22 cellular contexts compared by ENCODE assay signal in the genomic region with DNA sequence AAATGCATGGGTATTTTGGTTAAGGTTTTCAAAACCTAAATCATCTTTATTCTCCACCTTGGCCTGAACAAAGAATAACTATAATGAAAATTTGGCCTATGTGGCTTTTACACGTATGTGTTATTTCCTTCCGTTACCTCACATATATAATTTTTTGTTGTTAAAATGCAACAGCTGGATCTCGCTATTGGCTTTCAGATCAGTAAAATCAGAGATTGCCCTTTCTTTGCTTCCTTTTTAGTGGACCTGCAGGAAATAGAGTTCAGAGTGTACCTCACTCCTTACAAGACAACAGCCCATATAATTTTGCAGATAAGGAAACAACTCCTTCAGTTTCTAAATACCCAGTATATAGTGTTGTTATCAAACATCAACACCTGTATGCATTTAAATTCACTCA.
"Had no signal": no experiment of that assay in that cellular context is flagged by ENCODE, and none has a peak within 500 bp of the region (broad histone marks: within the 10 kb centered on the region; RNA-seq: fewer than 3 reads in every experiment).

No MANE protein-coding gene starts in this region.

- H3K36me3 ChIP-seq: esophagus muscularis mucosa, gastrocnemius medialis, sigmoid colon, stomach, uterus had no signal

- H3K9me3 ChIP-seq: esophagus muscularis mucosa, gastrocnemius medialis, sigmoid colon, stomach, testis, uterus had no signal

- H3K4me3 Mint-ChIP-seq: activated CD4-positive, alpha-beta memory T cell treated with anti-CD3 and anti-CD28 coated beads, Interleukin-2, amount 10 ng/mL, durations not matched to agents 7 days and 5 days; activated CD4-positive, alpha-beta T cell treated with anti-CD3 and anti-CD28 coated beads, Interleukin-2, amount 10 ng/mL, durations not matched to agents 24 days and 14 days; activated naive CD4-positive, alpha-beta T cell treated with anti-CD3 and anti-CD28 coated beads, Interleukin-2, amount 50 U/mL, for 24 hours; activated T-helper 1 cell treated with anti-CD3 and anti-CD28 coated beads, Interleukin-12 subunit alpha, Interleukin-12 subunit beta, Interleukin-2, Interleukin-4 antibody, amounts not matched to agents 30 ng/mL and 10 ng/mL and 1 ng/mL, durations not matched to agents 14 hours and 24 hours and 36 hours; brain; neural crest cell; stimulated activated memory B cell treated with anti-CD40 and anti-IgM and Interleukin-4, amounts not matched to agents 10 μg/mL and 1 μg/mL and 100 μg/mL, for 72 hours had no signal

- H3K27me3 Mint-ChIP-seq: activated CD4-positive, alpha-beta memory T cell treated with anti-CD3 and anti-CD28 coated beads, Interleukin-2, amount 10 ng/mL, durations not matched to agents 7 days and 5 days; activated CD4-positive, alpha-beta T cell treated with anti-CD3 and anti-CD28 coated beads, Interleukin-2, amount 10 ng/mL, durations not matched to agents 24 days and 14 days; activated naive CD4-positive, alpha-beta T cell treated with anti-CD3 and anti-CD28 coated beads, Interleukin-2, amount 50 U/mL, for 24 hours; brain; stimulated activated memory B cell treated with anti-CD40 and anti-IgM and Interleukin-4, amounts not matched to agents 10 μg/mL and 1 μg/mL and 100 μg/mL, for 72 hours had no signal

- H3K4me3 ChIP-seq: esophagus muscularis mucosa, gastrocnemius medialis, sigmoid colon, smooth muscle cell, stomach, testis, uterus had no signal

- H3K27ac Mint-ChIP-seq: activated CD4-positive, alpha-beta memory T cell treated with anti-CD3 and anti-CD28 coated beads, Interleukin-2, amount 10 ng/mL, durations not matched to agents 7 days and 5 days; activated CD4-positive, alpha-beta T cell treated with anti-CD3 and anti-CD28 coated beads, Interleukin-2, amount 10 ng/mL, durations not matched to agents 24 days and 14 days; activated naive CD4-positive, alpha-beta T cell treated with anti-CD3 and anti-CD28 coated beads, Interleukin-2, amount 50 U/mL, for 24 hours; activated T-helper 1 cell treated with anti-CD3 and anti-CD28 coated beads, Interleukin-12 subunit alpha, Interleukin-12 subunit beta, Interleukin-2, Interleukin-4 antibody, amounts not matched to agents 30 ng/mL and 10 ng/mL and 1 ng/mL, durations not matched to agents 14 hours and 24 hours and 36 hours; stimulated activated memory B cell treated with anti-CD40 and anti-IgM and Interleukin-4, amounts not matched to agents 10 μg/mL and 1 μg/mL and 100 μg/mL, for 72 hours had no signal

- DNase-seq: activated CD4-positive, alpha-beta memory T cell treated with anti-CD3 and anti-CD28 coated beads, Interleukin-2, amount 10 ng/mL, durations not matched to agents 7 days and 5 days; activated CD4-positive, alpha-beta T cell treated with anti-CD3 and anti-CD28 coated beads, Interleukin-2, amount 10 ng/mL, durations not matched to agents 24 days and 14 days; activated CD4-positive, CD25-positive, alpha-beta regulatory T cell; activated gamma-delta T cell treated with Interleukin-2 at 50 U/mL for 16 hours; aorta; effector memory CD4-positive, alpha-beta T cell; gastrocnemius medialis; hypothalamus; mesenchymal stem cell; sigmoid colon; stimulated activated CD4-positive, alpha-beta T cell treated with anti-CD3 and anti-CD28 coated beads, Interleukin-15, amount 100 ng/mL, for 24 hours; stomach; testis; trophoblast cell; uterus had no signal

- H3K4me1 ChIP-seq: gastrocnemius medialis, sigmoid colon, uterus had no signal

- ATAC-seq: stimulated activated memory B cell treated with anti-CD40 and anti-IgM and Interleukin-4, amounts not matched to agents 10 μg/mL and 1 μg/mL and 100 μg/mL, for 72 hours had no signal

- H3K9me3 Mint-ChIP-seq: activated CD4-positive, alpha-beta memory T cell treated with anti-CD3 and anti-CD28 coated beads, Interleukin-2, amount 10 ng/mL, durations not matched to agents 7 days and 5 days; activated CD4-positive, alpha-beta T cell treated with anti-CD3 and anti-CD28 coated beads, Interleukin-2, amount 10 ng/mL, durations not matched to agents 24 days and 14 days; activated T-helper 1 cell treated with anti-CD3 and anti-CD28 coated beads, Interleukin-12 subunit alpha, Interleukin-12 subunit beta, Interleukin-2, Interleukin-4 antibody, amounts not matched to agents 30 ng/mL and 10 ng/mL and 1 ng/mL, durations not matched to agents 14 hours and 24 hours and 36 hours; neural crest cell; stimulated activated memory B cell treated with anti-CD40 and anti-IgM and Interleukin-4, amounts not matched to agents 10 μg/mL and 1 μg/mL and 100 μg/mL, for 72 hours had no signal

- H3K27me3 ChIP-seq: esophagus muscularis mucosa, gastrocnemius medialis, sigmoid colon, stomach, testis, uterus had no signal

- H3K27ac ChIP-seq: esophagus muscularis mucosa, gastrocnemius medialis, sigmoid colon, stomach, testis, uterus had no signal
